In the genomic region with DNA sequence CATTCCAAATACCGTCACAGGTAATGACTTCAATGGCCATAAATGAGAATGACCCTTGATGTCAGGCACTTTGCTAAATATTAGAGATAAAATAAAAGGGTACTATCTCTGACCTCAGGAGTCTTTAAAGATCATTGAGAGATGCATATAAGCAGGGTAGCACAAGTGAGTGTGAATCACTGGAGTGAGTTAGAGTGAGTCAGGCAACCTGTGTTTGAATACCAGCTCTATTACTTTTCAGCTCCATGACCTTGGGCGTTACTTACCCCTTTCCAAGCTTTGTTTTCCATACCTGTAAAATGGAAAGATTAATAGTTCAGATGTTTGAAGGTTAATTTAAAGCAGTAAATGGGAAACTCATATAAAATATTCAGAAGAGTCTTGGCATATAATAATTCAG, we compare ENCODE assay signal across 14 cellular contexts.
A peak's percentile ranks its signal among the peaks of the same experiment; 100 is the strongest.
DNase-seq lines count a peak whose midpoint lies in the region; ATAC-seq, FAIRE-seq and TF ChIP-seq lines count a peak whose summit lies in the region.
"Had no signal": no experiment of that assay in that cellular context is flagged by ENCODE, and none has a peak within 500 bp of the region (broad histone marks: within the 10 kb centered on the region; RNA-seq: fewer than 3 reads in every experiment).

No MANE protein-coding gene starts in this region.

- H3K18ac ChIP-seq in mesendoderm (ENCODE audit: low read length), result no peak overlapping the region

- H3K9me1 ChIP-seq in keratinocyte (ENCODE audit: control insufficient read depth, extremely low read depth, insufficient read depth, low read length), result no peaks in the 10 kb centered on the region

- no peaks in the 10 kb centered on the region for H3K9me3 ChIP-seq in GM23248 (ENCODE audit: low read depth)
- H3K9me3 ChIP-seq in PC-3 (ENCODE audit: low read length), result no peaks in the 10 kb centered on the region
- no peaks in the 10 kb centered on the region for H3K9me3 ChIP-seq in astrocyte (ENCODE audit: insufficient read depth, low read depth, low read length)
- H3K9me3 ChIP-seq in keratinocyte (ENCODE audit: control insufficient read depth, low read depth, low read length), result no peaks in the 10 kb centered on the region
- H3K9me3 ChIP-seq: BE2C had no signal

- intact Hi-C loops in PC-3 (cut with micrococcal nuclease), result no loop called here

- no peak overlapping the region for H2BK15ac ChIP-seq in mesendoderm (replicated peaks; ENCODE audit: low read depth)

- H3K27me3 ChIP-seq in GM23248 (replicated peaks; ENCODE audit: insufficient read depth), result no peaks in the 10 kb centered on the region
- no peaks in the 10 kb centered on the region for H3K27me3 ChIP-seq in PC-3 (ENCODE audit: low read length)
- no peaks in the 10 kb centered on the region for H3K27me3 ChIP-seq in astrocyte (ENCODE audit: insufficient read depth, low read length)
- H3K27me3 ChIP-seq in keratinocyte (ENCODE audit: control insufficient read depth, extremely low read depth, insufficient read depth, low read length), result no peaks in the 10 kb centered on the region
- H3K27me3 ChIP-seq in mesendoderm (ENCODE audit: insufficient read depth, low read length, poor library complexity), result no peaks in the 10 kb centered on the region
- H3K27me3 ChIP-seq: BE2C had no signal

- CTCF ChIA-PET in PC-3 (lab: Charles Lee), result no interaction called here

- 52 to 54% methylated on average over 2 of the region's 2 CpGs for whole genome bisulfite sequencing in GM23248 (ENCODE audit: low coverage in 1 of 2, low lambda C conversion rate in 2 of 2, missing lambda C conversion rate in 2 of 2), 2 experiments
- WGBS in mesendoderm (ENCODE audit: extremely low coverage, insufficient coverage, low lambda C conversion rate), result no CpG with 5 or more reads among the region's 2 CpGs

- peaks cover 13% of the 10 kb centered on the region for H3K4me1 Mint-ChIP-seq in astrocyte (ENCODE audit: low read depth, unreplicated experiment)

- no peak overlapping the region for H4K8ac ChIP-seq in mesendoderm (ENCODE audit: low read depth, low read length)

- no peak overlapping the region for H2BK120ac ChIP-seq in mesendoderm (ENCODE audit: low read depth, low read length)

- H3K79me2 ChIP-seq in GM23248 (ENCODE audit: insufficient read depth) (no peaks in the 10 kb centered on the region), PC-3 (ENCODE audit: low read length) (no peaks in the 10 kb centered on the region), astrocyte (ENCODE audit: insufficient read depth, low read length) (no peaks in the 10 kb centered on the region), keratinocyte (ENCODE audit: control insufficient read depth, insufficient read depth, low read length) (no peaks in the 10 kb centered on the region), mesendoderm (ENCODE audit: control insufficient read depth, insufficient read depth, low read length) (no peaks in the 10 kb centered on the region)

- in situ Hi-C loops in GM23248 (cut with MboI), result no loop called here

- FAIRE-seq in astrocyte (lab: Jason Lieb, UNC) (no peak), keratinocyte (lab: Jason Lieb, UNC) (peak; percentile 36)
- FAIRE-seq: HTR-8/SVneo had no signal

- H3K4me1 ChIP-seq in GM23248 (ENCODE audit: insufficient read depth), result no peaks in the 10 kb centered on the region
- H3K4me1 ChIP-seq in PC-3 (ENCODE audit: insufficient read depth, low read length), result peaks cover 23% of the 10 kb centered on the region
- peaks cover 4% of the 10 kb centered on the region for H3K4me1 ChIP-seq in astrocyte (ENCODE audit: insufficient read depth, low read length)
- H3K4me1 ChIP-seq in keratinocyte (ENCODE audit: control insufficient read depth, extremely low read depth, insufficient read depth, low read length), result peaks cover 7% of the 10 kb centered on the region
- no peaks in the 10 kb centered on the region for H3K4me1 ChIP-seq in mesendoderm (ENCODE audit: control insufficient read depth, low read depth, low read length)
- H3K4me1 ChIP-seq: BE2C had no signal

- no peak overlapping the region for H3K56ac ChIP-seq in mesendoderm (ENCODE audit: low read length)

- H3K27ac Mint-ChIP-seq in astrocyte (ENCODE audit: unreplicated experiment), result no peak overlapping the region
- H3K27ac Mint-ChIP-seq: CD8-positive, alpha-beta T cell had no signal

- H3K9me2 ChIP-seq in GM23248 (ENCODE audit: insufficient read depth) (no peaks in the 10 kb centered on the region), PC-3 (replicated peaks; ENCODE audit: low read length) (no peaks in the 10 kb centered on the region)

- H3K9ac ChIP-seq in GM23248 (no peak overlapping the region), PC-3 (ENCODE audit: low read length) (no peak overlapping the region), astrocyte (ENCODE audit: low read length) (no peak overlapping the region), keratinocyte (ENCODE audit: control insufficient read depth, extremely low read depth, insufficient read depth, low read length) (no peak overlapping the region), mesendoderm (ENCODE audit: low read length) (no peak overlapping the region)

- no peaks in the 10 kb centered on the region for H3K79me1 ChIP-seq in mesendoderm (ENCODE audit: low read length)

- H2BK5ac ChIP-seq in mesendoderm (ENCODE audit: low read length), result no peak overlapping the region

- no peaks in the 10 kb centered on the region for H4K20me1 ChIP-seq in GM23248 (ENCODE audit: insufficient read depth)
- no peaks in the 10 kb centered on the region for H4K20me1 ChIP-seq in PC-3 (ENCODE audit: low read length)
- H4K20me1 ChIP-seq in astrocyte (ENCODE audit: insufficient read depth, low read length), result no peaks in the 10 kb centered on the region
- H4K20me1 ChIP-seq in keratinocyte (ENCODE audit: control insufficient read depth, extremely low read depth, insufficient read depth, low read length), result no peaks in the 10 kb centered on the region

- H3K4me3 Mint-ChIP-seq in astrocyte (ENCODE audit: unreplicated experiment), result no peak overlapping the region
- H3K4me3 Mint-ChIP-seq: CD8-positive, alpha-beta T cell had no signal

- no TSS peak for BruUV-seq in PC-3 (replicated peaks; lab: Mats Ljungman, UMichigan)

- TF ChIP-seq CTCF in PC-3 (conservative IDR thresholded peaks at IDR 0.05; ENCODE audit: low read depth, low read length) (no peak), astrocyte (IDR thresholded peaks at IDR 0.05; ENCODE audit: insufficient read depth, low read depth, low read length) (no peak), keratinocyte (optimal IDR thresholded peaks at IDR 0.05 in 1 of 3, IDR thresholded peaks at IDR 0.05 in 1 of 3, conservative IDR thresholded peaks at IDR 0.05 in 1 of 3; ENCODE audit: extremely low read depth in 1 of 3, insufficient read depth in 2 of 3, low read length in 3 of 3) (no peak)

- no peak overlapping the region for H4K5ac ChIP-seq in mesendoderm (ENCODE audit: low read length)

- dilution Hi-C loops in keratinocyte (cut with MboI; ENCODE audit: extremely low pct_ligation_motif_present, low sequenced_read_pairs), result no loop called here

- H3K4me2 ChIP-seq in GM23248 (ENCODE audit: unreplicated experiment), result no peak overlapping the region
- H3K4me2 ChIP-seq in PC-3 (ENCODE audit: low read length), result peak overlapping the region; percentile 3
- H3K4me2 ChIP-seq in astrocyte (ENCODE audit: low read length), result no peak overlapping the region
- no peak overlapping the region for H3K4me2 ChIP-seq in keratinocyte (ENCODE audit: control insufficient read depth, extremely low read depth, insufficient read depth, low read depth, low read length)
- no peak overlapping the region for H3K4me2 ChIP-seq in mesendoderm (ENCODE audit: low read length)

- no peak overlapping the region for H3K23ac ChIP-seq in mesendoderm (ENCODE audit: low read length)

- H3K4ac ChIP-seq in mesendoderm (ENCODE audit: low read depth, low read length), result no peak overlapping the region

- no peak overlapping the region for H2AK5ac ChIP-seq in mesendoderm (ENCODE audit: low read length)

- H3K4me3 ChIP-seq in GM23248, result no peak overlapping the region
- no peak overlapping the region for H3K4me3 ChIP-seq in PC-3 (ENCODE audit: low read length)
- H3K4me3 ChIP-seq in astrocyte (ENCODE audit: insufficient read depth, low read depth, low read length), result no peak overlapping the region
- no peak overlapping the region for H3K4me3 ChIP-seq in keratinocyte (ENCODE audit: control insufficient read depth in 2 of 3, extremely low read depth in 1 of 3, insufficient read depth in 2 of 3, low read depth in 1 of 3, low read length in 3 of 3)
- H3K4me3 ChIP-seq in mesendoderm (ENCODE audit: low read length), result no peak overlapping the region

- POLR2A ChIA-PET in PC-3 (lab: Charles Lee; ENCODE audit: unreplicated experiment), result no interaction called here

- H3K27me3 Mint-ChIP-seq in astrocyte (ENCODE audit: low read depth, unreplicated experiment), result no peaks in the 10 kb centered on the region

- no peak overlapping the region for H2AFZ ChIP-seq in GM23248
- no peak overlapping the region for H2AFZ ChIP-seq in PC-3 (ENCODE audit: low read length)
- H2AFZ ChIP-seq in astrocyte (ENCODE audit: low read depth, low read length), result no peak overlapping the region
- H2AFZ ChIP-seq in keratinocyte (ENCODE audit: control insufficient read depth, low read length), result peak overlapping the region; percentile 33

- H3K27ac ChIP-seq in GM23248 (no peak overlapping the region), PC-3 (ENCODE audit: low read length) (peak overlapping the region; percentile 11), astrocyte (ENCODE audit: low read depth, low read length) (no peak overlapping the region), keratinocyte (ENCODE audit: control insufficient read depth, insufficient read depth, low read length) (no peak overlapping the region), mesendoderm (ENCODE audit: low read depth, low read length) (no peak overlapping the region)

- H3F3A ChIP-seq in GM23248 (ENCODE audit: insufficient read depth), result no peaks in the 10 kb centered on the region
- H3F3A ChIP-seq in PC-3 (ENCODE audit: low read length, unreplicated experiment), result no peaks in the 10 kb centered on the region

- H3K36me3 ChIP-seq in GM23248 (ENCODE audit: low read depth) (no peaks in the 10 kb centered on the region), PC-3 (ENCODE audit: low read depth, low read length) (no peaks in the 10 kb centered on the region), astrocyte (ENCODE audit: insufficient read depth, low read length) (no peaks in the 10 kb centered on the region), keratinocyte (ENCODE audit: control insufficient read depth in 2 of 2, extremely low read depth in 1 of 2, insufficient read depth in 2 of 2, low read length in 2 of 2) (no peaks in the 10 kb centered on the region), mesendoderm (ENCODE audit: control insufficient read depth, insufficient read depth, low read length) (no peaks in the 10 kb centered on the region)
- H3K36me3 ChIP-seq: BE2C had no signal

- DNase-seq in GM23248 (peak; percentile 9), PC-3 (peak; percentile 72), astrocyte (ENCODE audit: low read depth) (peak; percentile 39), keratinocyte (ENCODE audit: low read depth, low spot score) (peak; percentile 28), mesendoderm (no peak)
- DNase-seq: BE2C; CD8-positive, alpha-beta T cell; NCI-H1092; NCI-H1694 treated with DMSO at 0.1 percent for 48 hours had no signal

- H3K9me3 Mint-ChIP-seq in astrocyte (ENCODE audit: unreplicated experiment), result no peaks in the 10 kb centered on the region

- ATAC-seq in PC-3 (peak; percentile 97), esophagus mucosa (no peak), GM18858 (IDR thresholded peaks at IDR 0.05; ENCODE audit: unreplicated experiment) (no peak), HG02981 (IDR thresholded peaks at IDR 0.05; ENCODE audit: unreplicated experiment) (no peak)
- ATAC-seq: CD8-positive, alpha-beta T cell; HCT116 had no signal

- no peaks in the 10 kb centered on the region for H3K36me3 Mint-ChIP-seq in astrocyte (ENCODE audit: low read depth, unreplicated experiment)
- H3K36me3 Mint-ChIP-seq: CD8-positive, alpha-beta T cell had no signal
